In genomic region chr17:79732246-79732645, GRCh38 we compare ENCODE assay signal across 29 cellular contexts. TPM values are rescaled to one million over a fixed set of nuclear protein-coding genes. Genes with fewer than 3 reads are reported as not detected.
DNase-seq lines count a peak whose midpoint lies in the region; ATAC-seq, FAIRE-seq and TF ChIP-seq lines count a peak whose summit lies in the region.
"Had no signal": no experiment of that assay in that cellular context is flagged by ENCODE, and none has a peak within 500 bp of the region (broad histone marks: within the 10 kb centered on the region; RNA-seq: fewer than 3 reads in every experiment).

No MANE protein-coding gene starts in this region.

- H3K27ac ChIP-seq in K562 (ENCODE audit: extremely low read depth, low read depth, low read length) (no peak overlapping the region), osteoblast (ENCODE audit: low read depth, low read length) (no peak overlapping the region)
- H3K27ac ChIP-seq: brain microvascular endothelial cell, C4-2B, colonic mucosa, HL-60, uterus had no signal

- no peaks in the 10 kb centered on the region for H3K9me3 ChIP-seq in K562 (replicated peaks; ENCODE audit: control insufficient read depth, insufficient read depth, low read depth, low read length)
- no peaks in the 10 kb centered on the region for H3K9me3 ChIP-seq in osteoblast (ENCODE audit: low read depth, low read length)
- H3K9me3 ChIP-seq: colonic mucosa, HAP-1, uterus had no signal

- DNase-seq in activated CD4-positive, alpha-beta memory T cell treated with anti-CD3 and anti-CD28 coated beads, Interleukin-2, amount 10 ng/mL, durations not matched to agents 7 days and 5 days: no peak
- DNase-seq in activated CD4-positive, alpha-beta memory T cell treated with anti-CD3 and anti-CD28 coated beads for 36 hours: no peak
- DNase-seq in K562 (ENCODE audit: extremely low read depth in 1 of 4, low spot score in 3 of 4) (no peak), osteoblast (ENCODE audit: insufficient read length, low spot score, missing footprints) (peak; percentile 36)
- DNase-seq in NK-92 treated with Interleukin-12 subunit alpha and Interleukin-12 subunit beta, amount 100 ng/mL, for 24 hours (lab: John Stamatoyannopoulos, UW): no peak
- no peak for DNase-seq in stimulated activated naive CD4-positive, alpha-beta T cell treated with Interleukin-2 at 50 U/mL for 16 hours (lab: John Stamatoyannopoulos, UW)
- DNase-seq: activated CD4-positive, alpha-beta T cell treated with anti-CD3 and anti-CD28 coated beads, Interleukin-2, amount 10 ng/mL, durations not matched to agents 7 days and 5 days; activated naive CD4-positive, alpha-beta T cell treated with anti-CD3 and anti-CD28 coated beads, Interleukin-2, amount 50 U/mL, for 16 hours; activated T-cell treated with anti-CD3 and anti-CD28 coated beads, Interleukin-2, amount 50 U/mL, for 1 hour; brain microvascular endothelial cell; colonic mucosa; DMS153; GF-D8; hippocampal formation; IMR-90; islet precursor cell; mammary epithelial cell; NCI-H1694 treated with DMSO at 0.1 percent for 48 hours; NCI-H2227 treated with DMSO at 0.1 percent for 48 hours; uterus had no signal

- 44% methylated on average over 10 of the region's 10 CpGs for WGBS in K562 (ENCODE audit: insufficient coverage, low coverage, missing lambda C conversion rate)

- H3K27me3 ChIP-seq in K562 (ENCODE audit: control insufficient read depth in 2 of 2, insufficient read depth in 2 of 2, low read length in 2 of 2) (peaks cover 3 to 20% of the 10 kb centered on the region in 2 experiments; a peak in 4 of 5 replicates), osteoblast (ENCODE audit: insufficient read depth, low read length) (no peaks in the 10 kb centered on the region)
- H3K27me3 ChIP-seq: brain microvascular endothelial cell, colonic mucosa, uterus had no signal

- H3K4me1 Mint-ChIP-seq in activated CD4-positive, alpha-beta memory T cell treated with anti-CD3 and anti-CD28 coated beads, Interleukin-2, amount 10 ng/mL, durations not matched to agents 7 days and 5 days: peaks cover 25% of the 10 kb centered on the region
- H3K4me1 Mint-ChIP-seq in activated CD4-positive, alpha-beta memory T cell treated with anti-CD3 and anti-CD28 coated beads for 36 hours (ENCODE audit: low read depth): peaks cover 23% of the 10 kb centered on the region
- peaks cover 22 to 38% (median 36%) of the 10 kb centered on the region in 3 donors for H3K4me1 Mint-ChIP-seq in IgD-negative memory B cell

- in situ Hi-C loops in K562 (cut with MboI): no loop called here

- intact Hi-C loops in activated CD4-positive, alpha-beta memory T cell treated with anti-CD3 and anti-CD28 coated beads for 36 hours (cut with micrococcal nuclease): no loop called here
- intact Hi-C loops in K562 (cut with micrococcal nuclease): no loop called here

- H3K79me2 ChIP-seq in K562 (ENCODE audit: control insufficient read depth, insufficient read depth, low read length) (no peaks in the 10 kb centered on the region), osteoblast (ENCODE audit: insufficient read depth, low read length) (no peaks in the 10 kb centered on the region)

- TF ChIP-seq EP300 in K562 (IDR thresholded peaks at IDR 0.05; ENCODE audit: low read length): no peak

- no peaks in the 10 kb centered on the region for H3K36me3 ChIP-seq in K562 (ENCODE audit: control insufficient read depth, insufficient read depth, low read length)
- no peaks in the 10 kb centered on the region for H3K36me3 ChIP-seq in osteoblast (ENCODE audit: insufficient read depth, low read length)
- H3K36me3 ChIP-seq: brain microvascular endothelial cell, colonic mucosa, HAP-1, uterus had no signal

- H3K27me3 Mint-ChIP-seq in activated CD4-positive, alpha-beta memory T cell treated with anti-CD3 and anti-CD28 coated beads, Interleukin-2, amount 10 ng/mL, durations not matched to agents 7 days and 5 days: no peaks in the 10 kb centered on the region
- H3K27me3 Mint-ChIP-seq in activated CD4-positive, alpha-beta memory T cell treated with anti-CD3 and anti-CD28 coated beads for 36 hours: no peaks in the 10 kb centered on the region
- H3K27me3 Mint-ChIP-seq in IgD-negative memory B cell: peaks cover 5% of the 10 kb centered on the region
- H3K27me3 Mint-ChIP-seq: activated CD4-positive, alpha-beta T cell treated with anti-CD3 and anti-CD28 coated beads, Interleukin-2, amount 10 ng/mL, durations not matched to agents 7 days and 5 days had no signal

- no peak for TF ChIP-seq POLR2A in K562 (conservative IDR thresholded peaks at IDR 0.05)

- H3K9ac ChIP-seq in K562 (ENCODE audit: insufficient read depth in 1 of 2, low read depth in 2 of 2, low read length in 2 of 2): no peak overlapping the region

- no peak overlapping the region for H3K4me2 ChIP-seq in K562 (ENCODE audit: insufficient read depth, low read length)
- H3K4me2 ChIP-seq in osteoblast (ENCODE audit: insufficient read depth, low read length): no peak overlapping the region

- BruUV-seq in K562 (replicated peaks; lab: Mats Ljungman, UMichigan): no TSS peak

- H3K9me3 Mint-ChIP-seq in activated CD4-positive, alpha-beta memory T cell treated with anti-CD3 and anti-CD28 coated beads, Interleukin-2, amount 10 ng/mL, durations not matched to agents 7 days and 5 days: no peaks in the 10 kb centered on the region
- no peaks in the 10 kb centered on the region for H3K9me3 Mint-ChIP-seq in activated CD4-positive, alpha-beta memory T cell treated with anti-CD3 and anti-CD28 coated beads for 36 hours
- H3K9me3 Mint-ChIP-seq in IgD-negative memory B cell: no peaks in the 10 kb centered on the region
- H3K9me3 Mint-ChIP-seq: activated CD4-positive, alpha-beta T cell treated with anti-CD3 and anti-CD28 coated beads, Interleukin-2, amount 10 ng/mL, durations not matched to agents 7 days and 5 days had no signal

- peak overlapping the region; percentile 64 for H3K4me3 Mint-ChIP-seq in activated CD4-positive, alpha-beta memory T cell treated with anti-CD3 and anti-CD28 coated beads, Interleukin-2, amount 10 ng/mL, durations not matched to agents 7 days and 5 days
- no peak overlapping the region for H3K4me3 Mint-ChIP-seq in activated CD4-positive, alpha-beta memory T cell treated with anti-CD3 and anti-CD28 coated beads for 36 hours
- peak overlapping the region; percentile 55 to 99 (median 94) for H3K4me3 Mint-ChIP-seq in IgD-negative memory B cell
- H3K4me3 Mint-ChIP-seq: activated CD4-positive, alpha-beta T cell treated with anti-CD3 and anti-CD28 coated beads, Interleukin-2, amount 10 ng/mL, durations not matched to agents 7 days and 5 days had no signal

- H3K4me1 ChIP-seq in K562 (replicated peaks in 1 of 2; ENCODE audit: control insufficient read depth in 2 of 2, insufficient read depth in 2 of 2, low read length in 2 of 2) (peaks cover 4 to 41% of the 10 kb centered on the region in 2 experiments; a peak in 3 of 5 replicates), osteoblast (ENCODE audit: insufficient read depth, low read length) (peaks cover 3% of the 10 kb centered on the region)
- H3K4me1 ChIP-seq: colonic mucosa, HAP-1, uterus had no signal

- H3K4me3 ChIP-seq in K562 (no peak overlapping the region), osteoblast (ENCODE audit: insufficient read depth, low read length) (no peak overlapping the region)
- H3K4me3 ChIP-seq: HAP-1, uterus had no signal

- ATAC-seq in K562 (no peak), GM21390 (IDR thresholded peaks at IDR 0.05; ENCODE audit: unreplicated experiment) (no peak)

- H2AFZ ChIP-seq in K562 (ENCODE audit: low read depth, low read length): 0 out of 2 replicates have a peak overlapping the region, but pooled peaks have one; percentile 48
- no peak overlapping the region for H2AFZ ChIP-seq in osteoblast (ENCODE audit: low read length)

- CTCF ChIA-PET in activated CD4-positive, alpha-beta memory T cell treated with anti-CD3 and anti-CD28 coated beads, Interleukin-2, amount 10 ng/mL, durations not matched to agents 7 days and 5 days (lab: Charles Lee): interaction anchor here (2.0 kb wide), 1 partner anchor 9 kb away, joined by 4 read pairs; no protein-coding TSS in a partner anchor
- CTCF ChIA-PET in activated CD4-positive, alpha-beta memory T cell treated with anti-CD3 and anti-CD28 coated beads for 36 hours (lab: Charles Lee): interaction anchor here (1.2 to 2.0 kb wide), 3 partner anchors 10 to 14 kb away, joined by 3 to 8 read pairs (median 6); no protein-coding TSS in a partner anchor
- CTCF ChIA-PET in K562 (lab: Yijun Ruan, JAX; ENCODE audit: low intra/inter-chr PET ratio): no interaction called here

- TF ChIP-seq RAD21 in K562 (CRISPR knock-in tag; conservative IDR thresholded peaks at IDR 0.05 in 1 of 2, IDR thresholded peaks at IDR 0.05 in 1 of 2): no peak

- FAIRE-seq in K562 (lab: Jason Lieb, UNC): no peak
- FAIRE-seq: A204.1 had no signal

- H3K36me3 Mint-ChIP-seq in activated CD4-positive, alpha-beta memory T cell treated with anti-CD3 and anti-CD28 coated beads, Interleukin-2, amount 10 ng/mL, durations not matched to agents 7 days and 5 days (ENCODE audit: low read depth): no peaks in the 10 kb centered on the region
- H3K36me3 Mint-ChIP-seq in activated CD4-positive, alpha-beta memory T cell treated with anti-CD3 and anti-CD28 coated beads for 36 hours: no peaks in the 10 kb centered on the region
- peaks cover 7% of the 10 kb centered on the region for H3K36me3 Mint-ChIP-seq in IgD-negative memory B cell

- no peak overlapping the region for H3K27ac Mint-ChIP-seq in activated CD4-positive, alpha-beta memory T cell treated with anti-CD3 and anti-CD28 coated beads, Interleukin-2, amount 10 ng/mL, durations not matched to agents 7 days and 5 days
- H3K27ac Mint-ChIP-seq in activated CD4-positive, alpha-beta memory T cell treated with anti-CD3 and anti-CD28 coated beads for 36 hours: no peak overlapping the region
- peak overlapping the region; percentile 59 to 95 (median 91) for H3K27ac Mint-ChIP-seq in IgD-negative memory B cell

- no peaks in the 10 kb centered on the region for H3K9me1 ChIP-seq in K562 (ENCODE audit: control insufficient read depth, insufficient read depth, low read length)

- no peaks in the 10 kb centered on the region for H4K20me1 ChIP-seq in K562 (replicated peaks; ENCODE audit: control insufficient read depth, insufficient read depth, low read length)
- no peaks in the 10 kb centered on the region for H4K20me1 ChIP-seq in osteoblast (ENCODE audit: insufficient read depth, low read length)

- POLR2A ChIA-PET in activated CD4-positive, alpha-beta memory T cell treated with anti-CD3 and anti-CD28 coated beads, Interleukin-2, amount 10 ng/mL, durations not matched to agents 7 days and 5 days (lab: Charles Lee): no interaction called here
- POLR2A ChIA-PET in activated CD4-positive, alpha-beta memory T cell treated with anti-CD3 and anti-CD28 coated beads for 36 hours (lab: Charles Lee): no interaction called here
- POLR2A ChIA-PET in K562 (lab: Yijun Ruan, JAX): interaction anchor here (0.6 to 0.7 kb wide), 2 partner anchors 12 to 23 kb away, joined by 3 read pairs; no protein-coding TSS in a partner anchor

- no peak for TF ChIP-seq CTCF in K562 (IDR thresholded peaks at IDR 0.05 in 2 of 3, conservative IDR thresholded peaks at IDR 0.05 in 1 of 3; ENCODE audit: insufficient read depth in 2 of 3, low read depth in 1 of 3, low read length in 3 of 3)
- no peak for TF ChIP-seq CTCF in osteoblast (IDR thresholded peaks at IDR 0.05; ENCODE audit: extremely low read depth, low read depth, low read length)

RNA-seq across cellular contexts. Expression of gene ENPP7, which starts 1.5 kb away (rescaled TPM):
- under 1 TPM in 1 of 2 experiments, not detected in 1; 0.10 TPM for total RNA-seq in activated CD4-positive, alpha-beta memory T cell treated with anti-CD3 and anti-CD28 coated beads, Interleukin-2, amount 10 ng/mL, durations not matched to agents 7 days and 5 days
- under 1 TPM in 1 of 2 experiments, not detected in 1; 0.10 TPM for total RNA-seq in activated CD4-positive, alpha-beta memory T cell treated with anti-CD3 and anti-CD28 coated beads for 36 hours
- polyA plus RNA-seq in IgD-negative memory B cell: 0.89 TPM
- not detected in 2 replicates for total RNA-seq in K562 (2011; cell fraction: chromatin; rRNA removed; ENCODE audit: low replicate concordance)
- not detected in 2 replicates for total RNA-seq in K562 (2011; cell fraction: nucleolus; rRNA removed)
- not detected in 2 replicates for total RNA-seq in K562 (2011; cell fraction: nucleoplasm; rRNA removed)
- not detected in 2 replicates for total RNA-seq in K562 (2014; rRNA removed)
- not detected in 2 replicates for total RNA-seq in K562 (2014; rRNA removed; fragmentation: Illumina TruSeq; extraction: Trizol)
- not detected in 2 replicates for total RNA-seq in K562 (2015; rRNA removed; fragmentation: Illumina TruSeq; extraction: Trizol)
- total RNA-seq in K562 (2021): not detected in 2 replicates
- not detected in 2 replicates for polyA plus RNA-seq in K562 (2011; rRNA removed)
- polyA plus RNA-seq in K562 (2011; cell fraction: cytosol; rRNA removed): not detected in 2 replicates
- not detected in 2 replicates for polyA plus RNA-seq in K562 (2011; cell fraction: nucleus; rRNA removed)
- not detected in 2 replicates for polyA plus RNA-seq in K562 (2012)
- polyA plus RNA-seq in K562 (2014; fragmentation: Illumina TruSeq; extraction: Trizol): not detected in 2 replicates
- not detected for polyA plus RNA-seq in K562 (2014; fragmentation: Nextera tagmentation; extraction: Ambion mirVana)
- not detected in 2 replicates for polyA plus RNA-seq in K562 (2014; rRNA removed)
- not detected in 2 replicates for polyA minus RNA-seq in K562 (2011; rRNA and poly(A)+ RNA removed)
- polyA minus RNA-seq in K562 (2011; cell fraction: cytosol; rRNA and poly(A)+ RNA removed): not detected in 2 replicates
- polyA minus RNA-seq in K562 (2011; cell fraction: nucleus; rRNA and poly(A)+ RNA removed): not detected in 2 replicates
- not detected in 2 replicates for total RNA-seq in osteoblast
- total RNA-seq: activated CD4-positive, alpha-beta T cell treated with anti-CD3 and anti-CD28 coated beads, Interleukin-2, amount 10 ng/mL, durations not matched to agents 7 days and 5 days; colonic mucosa; fibroblast of villous mesenchyme; IMR-90; mammary epithelial cell; myocyte; subcutaneous adipose tissue; uterus had no signal
- polyA plus RNA-seq: IMR-90, mammary epithelial cell had no signal

RNA-seq across cellular contexts. Expression of gene CBX2, which starts 45.7 kb away (rescaled TPM):
- total RNA-seq in activated CD4-positive, alpha-beta memory T cell treated with anti-CD3 and anti-CD28 coated beads, Interleukin-2, amount 10 ng/mL, durations not matched to agents 7 days and 5 days: 1 to 10 TPM; 1.7 to 2.0 TPM
- 1 to 10 TPM; 2.5 to 3.1 TPM for total RNA-seq in activated CD4-positive, alpha-beta memory T cell treated with anti-CD3 and anti-CD28 coated beads for 36 hours
- polyA plus RNA-seq in IgD-negative memory B cell (0.26 TPM), K562 (2011; rRNA removed) (13.9 and 18.3 TPM in 2 replicates), K562 (2014; fragmentation: Illumina TruSeq; extraction: Trizol) (13.9 and 16.9 TPM in 2 replicates), K562 (2014; fragmentation: Nextera tagmentation; extraction: Ambion mirVana) (1 to 10 TPM in 1 of 2 experiments, under 1 TPM in 1; 0.66 to 1.0 TPM), K562 (2014; rRNA removed) (17.4 and 18.4 TPM in 2 replicates)
- 20.1 and 55.7 TPM in 2 replicates for total RNA-seq in K562 (2011; cell fraction: chromatin; rRNA removed; ENCODE audit: low replicate concordance)
- 37.1 and 52.4 TPM in 2 replicates for total RNA-seq in K562 (2011; cell fraction: nucleolus; rRNA removed)
- total RNA-seq in K562 (2011; cell fraction: nucleoplasm; rRNA removed): 27.8 and 34.1 TPM in 2 replicates
- total RNA-seq in K562 (2014; rRNA removed) (18.2 and 23.6 TPM in 2 replicates), K562 (2014; rRNA removed; fragmentation: Illumina TruSeq; extraction: Trizol) (6.9 and 8.4 TPM in 2 replicates), K562 (2015; rRNA removed; fragmentation: Illumina TruSeq; extraction: Trizol) (16.5 and 18.1 TPM in 2 replicates), K562 (2021) (26.9 and 28.5 TPM in 2 replicates), osteoblast (0.88 and 1.1 TPM in 2 replicates)
- polyA plus RNA-seq in K562 (2011; cell fraction: cytosol; rRNA removed): 17.2 and 30.0 TPM in 2 replicates
- 35.0 and 55.5 TPM in 2 replicates for polyA plus RNA-seq in K562 (2011; cell fraction: nucleus; rRNA removed)
- 13.0 and 18.6 TPM in 2 replicates for polyA plus RNA-seq in K562 (2012)
- polyA minus RNA-seq in K562 (2011; rRNA and poly(A)+ RNA removed): 10.0 and 14.9 TPM in 2 replicates
- polyA minus RNA-seq in K562 (2011; cell fraction: cytosol; rRNA and poly(A)+ RNA removed): 20.6 and 24.0 TPM in 2 replicates
- polyA minus RNA-seq in K562 (2011; cell fraction: nucleus; rRNA and poly(A)+ RNA removed): 18.0 and 19.1 TPM in 2 replicates

Comparison
In these comparisons a context has a peak if more than half of its experiments do, and no peak if none do; other contexts are left out.
1. H3K27ac Mint-ChIP-seq: peak in IgD-negative memory B cell (3 of 3); none in activated CD4-positive, alpha-beta memory T cell treated with anti-CD3 and anti-CD28 coated beads, Interleukin-2, amount 10 ng/mL, durations not matched to agents 7 days and 5 days (single experiment) and activated CD4-positive, alpha-beta memory T cell treated with anti-CD3 and anti-CD28 coated beads for 36 hours (single experiment).